In the genomic region with DNA sequence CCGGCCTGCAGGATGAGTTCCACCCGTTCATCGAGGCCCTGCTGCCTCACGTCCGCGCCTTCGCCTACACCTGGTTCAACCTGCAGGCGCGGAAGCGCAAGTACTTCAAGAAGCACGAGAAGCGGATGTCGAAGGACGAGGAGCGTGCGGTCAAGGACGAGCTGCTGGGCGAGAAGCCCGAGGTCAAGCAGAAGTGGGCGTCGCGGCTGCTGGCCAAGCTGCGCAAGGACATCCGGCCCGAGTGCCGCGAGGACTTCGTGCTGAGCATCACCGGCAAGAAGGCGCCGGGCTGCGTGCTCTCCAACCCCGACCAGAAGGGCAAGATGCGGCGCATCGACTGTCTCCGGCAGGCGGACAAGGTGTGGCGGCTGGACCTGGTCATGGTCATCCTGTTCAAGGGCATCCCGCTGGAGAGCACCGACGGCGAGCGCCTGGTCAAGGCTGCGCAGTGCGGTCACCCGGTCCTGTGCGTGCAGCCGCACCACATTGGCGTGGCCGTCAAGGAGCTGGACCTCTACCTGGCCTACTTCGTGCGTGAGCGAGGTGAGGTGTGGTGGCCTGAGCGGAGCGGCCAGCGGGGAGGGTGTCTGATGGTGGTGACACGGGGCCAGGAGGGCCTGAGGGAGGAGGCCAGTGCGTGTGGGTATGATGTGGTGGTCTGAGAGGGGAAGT, we compare ENCODE assay signal across 20 cellular contexts. TPM values are rescaled to one million over a fixed set of nuclear protein-coding genes. Genes with fewer than 3 reads are reported as not detected.
DNase-seq lines count a peak whose midpoint lies in the region; ATAC-seq and TF ChIP-seq lines count a peak whose summit lies in the region.
"Had no signal": no experiment of that assay in that cellular context is flagged by ENCODE, and none has a peak within 500 bp of the region (broad histone marks: within the 10 kb centered on the region; RNA-seq: fewer than 3 reads in every experiment).

No MANE protein-coding gene starts in this region.

- H3K23ac ChIP-seq in neuronal stem cell (ENCODE audit: low read depth, low read length, poor library complexity) = peak overlapping the region; percentile 48

- peak overlapping the region; percentile 31 for H3K14ac ChIP-seq in neuronal stem cell (ENCODE audit: low read length)

- H2BK12ac ChIP-seq in neuronal stem cell (ENCODE audit: low read length) = no peak overlapping the region

- ATAC-seq in effector memory CD8-positive, alpha-beta T cell (replicated peaks) = no peak
- ATAC-seq in GM19351 (IDR thresholded peaks at IDR 0.05; ENCODE audit: unreplicated experiment) = no peak
- ATAC-seq: T-cell had no signal

- H3K4me3 Mint-ChIP-seq in effector memory CD8-positive, alpha-beta T cell = no peak overlapping the region
- H3K4me3 Mint-ChIP-seq in activated naive CD4-positive, alpha-beta T cell treated with anti-CD3 and anti-CD28 coated beads, Interleukin-2, amount 10 ng/mL, durations not matched to agents 7 days and 5 days = no peak overlapping the region
- H3K4me3 Mint-ChIP-seq: nephron progenitor cell, T-cell had no signal

- no peak for TF ChIP-seq POLR2A in adrenal gland (IDR thresholded peaks at IDR 0.05)
- no peak for TF ChIP-seq POLR2A in testis (IDR thresholded peaks at IDR 0.05)

- H3K9ac ChIP-seq in neuronal stem cell (ENCODE audit: low read depth, low read length, poor library complexity) (no peak overlapping the region), MM.1S (ENCODE audit: low read length) (no peak overlapping the region)
- H3K9ac ChIP-seq: KMS-11 had no signal

- H2BK15ac ChIP-seq in neuronal stem cell (ENCODE audit: low read length) = peak overlapping the region; percentile 45

- H3K18ac ChIP-seq in neuronal stem cell (ENCODE audit: low read length) = peak overlapping the region; percentile 83

- no peaks in the 10 kb centered on the region for H4K20me1 ChIP-seq in MM.1S (ENCODE audit: insufficient read depth, low read length)

- H2BK5ac ChIP-seq in neuronal stem cell (ENCODE audit: low read length) = peak overlapping the region; percentile 90

- H3K9me2 ChIP-seq in MM.1S (replicated peaks; ENCODE audit: insufficient read depth, low read length) = no peaks in the 10 kb centered on the region

- intact Hi-C loops in adrenal gland (cut with DNase I) (no loop called here), testis (cut with DNase I; ENCODE audit: low total_unique reads) (no loop called here)

- H3K9me3 ChIP-seq in adrenal gland (replicated peaks in 1 of 3) (no peaks in the 10 kb centered on the region), neuronal stem cell (replicated peaks in 1 of 2; ENCODE audit: control insufficient read depth in 2 of 2, insufficient read depth in 1 of 2, low read depth in 1 of 2, low read length in 2 of 2) (peaks cover 0 to 3% of the 10 kb centered on the region in 2 donors), testis (no peaks in the 10 kb centered on the region), MM.1S (replicated peaks; ENCODE audit: insufficient read depth, low read length) (no peaks in the 10 kb centered on the region)

- no peaks in the 10 kb centered on the region for H3K36me3 Mint-ChIP-seq in effector memory CD8-positive, alpha-beta T cell (ENCODE audit: insufficient read depth)
- H3K36me3 Mint-ChIP-seq in activated naive CD4-positive, alpha-beta T cell treated with anti-CD3 and anti-CD28 coated beads, Interleukin-2, amount 10 ng/mL, durations not matched to agents 7 days and 5 days = no peaks in the 10 kb centered on the region

- H3K79me2 ChIP-seq in MM.1S (ENCODE audit: low read length) = no peaks in the 10 kb centered on the region

- H3K4me1 ChIP-seq in adrenal gland (replicated peaks in 1 of 2) (peaks cover 60 to 81% of the 10 kb centered on the region in 2 donors), neuronal stem cell (ENCODE audit: control insufficient read depth in 2 of 2, insufficient read depth in 1 of 2, low read depth in 1 of 2, low read length in 2 of 2) (no peaks in the 10 kb centered on the region), testis (peaks cover 70% of the 10 kb centered on the region), MM.1S (ENCODE audit: low read length) (0 out of 2 replicates have a peak, but pooled peaks cover 3% of the 10 kb centered on the region)

- H4K8ac ChIP-seq in neuronal stem cell (ENCODE audit: low read depth, low read length) = peak overlapping the region; percentile 65

- H3K27ac ChIP-seq in adrenal gland (peak overlapping the region; percentile 28 to 94 (median 91)), neuronal stem cell (replicated peaks; ENCODE audit: low read length) (no peak overlapping the region), testis (peak overlapping the region; percentile 15 to 89), MM.1S (ENCODE audit: low read length) (no peak overlapping the region)
- H3K27ac ChIP-seq: KMS-11 had no signal

- H3K79me1 ChIP-seq in neuronal stem cell (ENCODE audit: low read depth, low read length) = no peaks in the 10 kb centered on the region

- peak overlapping the region; percentile 1 to 8 for H3K27ac Mint-ChIP-seq in effector memory CD8-positive, alpha-beta T cell
- no peak overlapping the region for H3K27ac Mint-ChIP-seq in activated naive CD4-positive, alpha-beta T cell treated with anti-CD3 and anti-CD28 coated beads, Interleukin-2, amount 10 ng/mL, durations not matched to agents 7 days and 5 days
- H3K27ac Mint-ChIP-seq: nephron progenitor cell had no signal

- TF ChIP-seq CTCF in adrenal gland (IDR thresholded peaks at IDR 0.05) (peak in 2 of 6 experiments; percentile 3 to 17), testis (IDR thresholded peaks at IDR 0.05) (no peak), MM.1S (IDR thresholded peaks at IDR 0.05; ENCODE audit: low read length) (no peak)

- peaks cover 20 to 22% of the 10 kb centered on the region in 2 donors for H3K4me1 Mint-ChIP-seq in effector memory CD8-positive, alpha-beta T cell (ENCODE audit: low read depth in 2 of 2)
- peaks cover 2% of the 10 kb centered on the region for H3K4me1 Mint-ChIP-seq in activated naive CD4-positive, alpha-beta T cell treated with anti-CD3 and anti-CD28 coated beads, Interleukin-2, amount 10 ng/mL, durations not matched to agents 7 days and 5 days

- H2AFZ ChIP-seq in neuronal stem cell (ENCODE audit: low read length) = no peak overlapping the region
- H2AFZ ChIP-seq in MM.1S (ENCODE audit: low read length) = no peak overlapping the region

- no peaks in the 10 kb centered on the region for H3F3A ChIP-seq in MM.1S (ENCODE audit: insufficient read depth, low read length)

- no peaks in the 10 kb centered on the region for H3K9me3 Mint-ChIP-seq in effector memory CD8-positive, alpha-beta T cell
- H3K9me3 Mint-ChIP-seq in activated naive CD4-positive, alpha-beta T cell treated with anti-CD3 and anti-CD28 coated beads, Interleukin-2, amount 10 ng/mL, durations not matched to agents 7 days and 5 days = no peaks in the 10 kb centered on the region
- H3K9me3 Mint-ChIP-seq: nephron progenitor cell, T-cell had no signal

- H3K27me3 ChIP-seq in adrenal gland = no peaks in the 10 kb centered on the region
- peaks cover 0 to 6% (median 3%) of the 10 kb centered on the region in 3 experiments for H3K27me3 ChIP-seq in neuronal stem cell (ENCODE audit: control insufficient read depth in 3 of 3, insufficient read depth in 3 of 3, low read depth in 1 of 3, low read length in 3 of 3)
- H3K27me3 ChIP-seq in testis = no peaks in the 10 kb centered on the region
- H3K27me3 ChIP-seq in MM.1S (replicated peaks; ENCODE audit: insufficient read depth, low read length) = peaks cover 80% of the 10 kb centered on the region

- H3K27me3 Mint-ChIP-seq in effector memory CD8-positive, alpha-beta T cell = no peaks in the 10 kb centered on the region
- no peaks in the 10 kb centered on the region for H3K27me3 Mint-ChIP-seq in activated naive CD4-positive, alpha-beta T cell treated with anti-CD3 and anti-CD28 coated beads, Interleukin-2, amount 10 ng/mL, durations not matched to agents 7 days and 5 days
- H3K27me3 Mint-ChIP-seq: T-cell had no signal

- no peak overlapping the region for H2BK120ac ChIP-seq in neuronal stem cell (ENCODE audit: low read depth, low read length)

- CTCF ChIA-PET in activated naive CD4-positive, alpha-beta T cell treated with anti-CD3 and anti-CD28 coated beads, Interleukin-2, amount 10 ng/mL, durations not matched to agents 7 days and 5 days (lab: Charles Lee) = no interaction called here

- peak overlapping the region in 1 of 4 donors; percentile 21 for H3K4me3 ChIP-seq in adrenal gland
- peak overlapping the region in 1 of 2 donors; percentile 55 for H3K4me3 ChIP-seq in neuronal stem cell (ENCODE audit: low read length in 2 of 2)
- peak overlapping the region in 1 of 2 donors; percentile 26 for H3K4me3 ChIP-seq in testis
- H3K4me3 ChIP-seq in MM.1S (ENCODE audit: low read length) = no peak overlapping the region

- H2AK5ac ChIP-seq in neuronal stem cell (ENCODE audit: low read depth, low read length) = peak overlapping the region; percentile 75

- DNase-seq in adrenal gland (peak; percentile 61 to 86 (median 80)), neuronal stem cell (ENCODE audit: low spot score) (no peak), testis (peak; percentile 75), MM.1S (no peak), T-helper 9 cell (no peak)
- no peak for DNase-seq in effector memory CD8-positive, alpha-beta T cell
- no peak for DNase-seq in activated naive CD4-positive, alpha-beta T cell treated with anti-CD3 and anti-CD28 coated beads, Interleukin-2, amount 10 ng/mL, durations not matched to agents 7 days and 5 days
- DNase-seq: activated CD8-positive, alpha-beta memory T cell treated with anti-CD3 and anti-CD28 coated beads, Interleukin-2, amount 50 U/mL, for 48 hours; activated naive CD4-positive, alpha-beta T cell treated with Interleukin-2 at 50 U/mL for 16 hours; AML-193; foreskin fibroblast; kidney; NCI-H1092 treated with DMSO at 0.1 percent for 48 hours; NCI-H2107; NCI-H524; nephron progenitor cell; T-cell; trophoblast cell had no signal

- H3K4me2 ChIP-seq in neuronal stem cell (ENCODE audit: insufficient read depth, low read length, poor library complexity, severe bottlenecking) = no peak overlapping the region
- no peak overlapping the region for H3K4me2 ChIP-seq in MM.1S (ENCODE audit: low read depth, low read length)
- H3K4me2 ChIP-seq: KMS-11 had no signal

- H4K91ac ChIP-seq in neuronal stem cell (ENCODE audit: low read depth, low read length, poor library complexity) = peak overlapping the region; percentile 85

- H3K36me3 ChIP-seq in adrenal gland (replicated peaks in 1 of 2) (peaks cover 0 to 21% of the 10 kb centered on the region in 2 donors), neuronal stem cell (replicated peaks in 1 of 2; ENCODE audit: control insufficient read depth in 2 of 2, insufficient read depth in 2 of 2, low read length in 2 of 2) (no peaks in the 10 kb centered on the region), testis (ENCODE audit: low read depth, missing control alignments) (no peaks in the 10 kb centered on the region), MM.1S (replicated peaks; ENCODE audit: insufficient read depth, low read length) (no peaks in the 10 kb centered on the region)

- 46 to 77% (median 59%) methylated on average over 56 to 59 of the region's 59 CpGs for WGBS in adrenal gland, 4 donors
- no CpG with 5 or more reads among the region's 59 CpGs for WGBS in neuronal stem cell (ENCODE audit: extremely low coverage in 2 of 2, insufficient read length in 2 of 2, insufficient replicate concordance in 1 of 2), 2 donors
- 50 to 56% methylated on average over 20 to 41 of the region's 59 CpGs for WGBS in testis, 2 donors

- H3K4ac ChIP-seq in neuronal stem cell (ENCODE audit: low read length) = peak overlapping the region; percentile 76

RNA-seq across cellular contexts. Expression of a gene that starts 15.5 kb away (rescaled TPM):
- 100 to 1,000 TPM; 124 to 329 (median 236) TPM for total RNA-seq in adrenal gland
- 100 to 1,000 TPM in 1 of 3 donors, 10 to 100 TPM in 2; 34.9 to 154 (median 69.2) TPM for polyA plus RNA-seq in adrenal gland
- 4.0 TPM for polyA plus RNA-seq in neuronal stem cell (2013, experiment 1 of 2)
- 4.5 TPM for polyA plus RNA-seq in neuronal stem cell (2013, experiment 2 of 2)
- 100 to 1,000 TPM; 113 to 127 TPM for total RNA-seq in testis
- polyA plus RNA-seq in testis (ENCODE audit: insufficient read depth, low read depth, low replicate concordance) = 56.5 TPM

Comparison
In these comparisons a context has a peak if more than half of its experiments do, and no peak if none do; other contexts are left out.
1. DNase-seq: peak in adrenal gland (7 of 7) and testis (single experiment); none in effector memory CD8-positive, alpha-beta T cell (0 of 3), neuronal stem cell (single experiment), MM.1S (single experiment), T-helper 9 cell (single experiment) and activated naive CD4-positive, alpha-beta T cell treated with anti-CD3 and anti-CD28 coated beads, Interleukin-2, amount 10 ng/mL, durations not matched to agents 7 days and 5 days (single experiment).
2. H3K27ac ChIP-seq: peak in adrenal gland (5 of 5) and testis (2 of 2); none in neuronal stem cell (single experiment) and MM.1S (single experiment).